In the genomic region with DNA sequence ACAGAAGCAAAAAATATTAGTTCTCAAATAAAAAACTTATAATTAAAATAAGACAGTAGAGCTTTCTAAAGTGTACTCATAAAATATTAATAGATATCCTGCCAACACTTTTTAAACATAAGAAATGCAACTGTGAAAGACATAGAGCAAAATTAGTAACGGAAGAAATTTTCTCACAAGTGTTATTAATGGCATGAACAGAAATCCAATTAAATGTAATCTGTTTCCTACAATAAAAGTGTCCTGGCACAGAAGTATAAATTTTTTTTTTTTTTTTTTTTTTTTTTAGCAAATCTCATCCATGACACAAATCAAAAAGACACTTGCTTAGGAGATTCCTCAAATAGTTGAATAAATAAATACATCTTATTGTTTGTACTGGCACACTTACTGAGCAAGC, we compare ENCODE assay signal across 9 cellular contexts.
"Had no signal": no experiment of that assay in that cellular context is flagged by ENCODE, and none has a peak within 500 bp of the region (broad histone marks: within the 10 kb centered on the region; RNA-seq: fewer than 3 reads in every experiment).

No MANE protein-coding gene starts in this region.

- ATAC-seq: GM23338, K562 had no signal

- H2AFZ ChIP-seq: GM23338 had no signal

- H3K4me2 ChIP-seq: GM23338 had no signal

- DNase-seq: H9, HCEC 1CT, IMR-90, KG1 had no signal

- H3K4me3 ChIP-seq: GM23338, K562 had no signal

- FAIRE-seq: H1, H54, HTR-8/SVneo, K562 had no signal
